22 cellular contexts compared by ENCODE assay signal in the genomic region with DNA sequence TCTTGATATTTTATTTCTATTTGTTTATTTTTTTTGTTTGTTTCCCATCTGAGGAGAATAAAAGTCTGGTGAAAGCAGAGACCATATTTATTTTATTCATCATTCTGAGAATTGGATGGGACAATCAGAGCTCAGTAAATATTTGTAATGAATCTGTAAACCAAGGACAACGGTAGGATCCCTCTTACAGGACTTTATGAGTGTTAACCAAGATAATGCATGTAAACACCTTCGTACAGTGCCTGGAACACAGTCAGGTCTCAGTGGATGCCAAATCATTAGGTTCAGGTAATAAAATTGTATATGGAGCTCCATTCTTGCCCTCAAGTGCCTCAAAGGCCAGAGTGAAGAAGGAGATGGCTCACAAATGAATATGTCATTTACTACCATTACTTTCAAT.
"Had no signal": no experiment of that assay in that cellular context is flagged by ENCODE, and none has a peak within 500 bp of the region (broad histone marks: within the 10 kb centered on the region; RNA-seq: fewer than 3 reads in every experiment).

No MANE protein-coding gene starts in this region.

- H3K9me3 ChIP-seq: left ventricle myocardium inferior, lower lobe of right lung had no signal

- H3K27ac ChIP-seq: left lung, left ventricle myocardium inferior, lower lobe of right lung had no signal

- H3K4me3 ChIP-seq: left lung, left ventricle myocardium inferior, lower lobe of right lung, lung, mucosa of descending colon had no signal

- DNase-seq: hippocampal formation; hypothalamus; immature natural killer cell; islet precursor cell; kidney; kidney glomerular epithelial cell; left cardiac atrium; left colon; left lung; left ventricle myocardium inferior; left ventricle myocardium superior; lower lobe of right lung; mammary epithelial cell; mesenchymal stem cell; mesendoderm; midbrain; mucosa of descending colon; naive B cell; naive thymus-derived CD4-positive, alpha-beta T cell; naive thymus-derived CD8-positive, alpha-beta T cell had no signal

- H3K4me1 ChIP-seq: left lung, left ventricle myocardium inferior, lower lobe of right lung had no signal

- H3K36me3 ChIP-seq: left lung, left ventricle myocardium inferior, lower lobe of right lung had no signal

- ATAC-seq: left cardiac atrium; left colon; left lobe of liver; left lung; left ventricle myocardium superior; lower lobe of right lung; mucosa of descending colon; naive thymus-derived CD4-positive, alpha-beta T cell; naive thymus-derived CD8-positive, alpha-beta T cell had no signal

- H3K27me3 ChIP-seq: left lung had no signal
